8 cellular contexts compared by ENCODE assay signal in the genomic region with DNA sequence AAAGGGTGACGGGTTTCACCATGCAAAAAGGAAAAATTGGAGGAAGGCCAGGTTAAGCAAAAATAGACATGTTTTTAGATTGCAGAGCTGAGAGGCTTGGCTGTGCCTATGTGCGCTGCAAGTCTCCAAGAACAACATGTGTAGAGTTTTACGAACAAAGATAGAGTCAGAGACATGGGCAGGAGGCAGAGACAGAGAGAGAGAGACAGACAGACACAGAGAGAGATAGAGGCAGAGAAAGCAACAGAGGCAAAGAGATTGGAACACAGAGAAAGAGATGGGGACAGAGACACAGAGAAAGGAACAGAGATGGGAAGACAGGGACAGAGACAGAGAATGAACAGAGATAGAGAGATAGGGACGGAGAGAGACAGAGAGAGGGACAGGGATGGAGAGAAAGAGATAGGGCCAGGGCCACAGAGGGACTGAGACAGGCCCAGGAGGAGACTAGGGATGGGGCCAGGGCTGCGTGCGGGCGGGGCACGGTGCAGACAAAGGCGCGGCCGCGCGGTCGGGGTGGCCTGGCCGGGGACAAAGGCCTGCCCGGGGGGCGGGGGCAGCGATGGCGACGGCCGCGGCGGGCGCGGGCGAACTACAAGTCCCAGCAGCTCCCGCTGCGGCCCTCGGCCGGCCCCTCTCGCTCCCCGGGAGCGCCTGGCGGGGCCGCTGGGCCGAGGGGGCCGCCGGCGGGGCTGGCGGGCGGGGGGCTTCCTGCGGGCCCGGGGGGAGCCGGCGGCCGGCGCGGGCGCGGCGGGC. TPM values are rescaled to one million over a fixed set of nuclear protein-coding genes. Genes with fewer than 3 reads are reported as not detected.
DNase-seq lines count a peak whose midpoint lies in the region; ATAC-seq and TF ChIP-seq lines count a peak whose summit lies in the region.

A gene (plus strand): TSS at position 633 of the 756 bp plus-strand sequence. CDS start 3,140 bp downstream, outside the sequence.

- H3K4me1 Mint-ChIP-seq in activated naive CD8-positive, alpha-beta T cell treated with anti-CD3 and anti-CD28 coated beads for 36 hours = peaks cover 10% of the 10 kb centered on the region
- peaks cover 23% of the 10 kb centered on the region for H3K4me1 Mint-ChIP-seq in neural crest cell

- ATAC-seq in GM18498 (IDR thresholded peaks at IDR 0.05; ENCODE audit: unreplicated experiment) = peak; percentile 56

- no peak for DNase-seq in AG09309 (ENCODE audit: low read depth)
- peak; percentile 8 for DNase-seq in NCI-H748 treated with DMSO at 0.1 percent for 48 hours (lab: John Stamatoyannopoulos, UW)
- peak; percentile 70 for DNase-seq in activated naive CD8-positive, alpha-beta T cell treated with anti-CD3 and anti-CD28 coated beads for 36 hours
- peak; percentile 77 for DNase-seq in glomerular visceral epithelial cell (ENCODE audit: extremely low spot score)
- peak; percentile 71 for DNase-seq in neural crest cell (ENCODE audit: low read depth, low spot score)
- peak; percentile 61 to 70 for DNase-seq in uterus
- no peak for DNase-seq in cerebellar nuclear complex (lab: John Stamatoyannopoulos, UW)

- H3K4me3 ChIP-seq in AG09309 (ENCODE audit: control insufficient read depth, low read depth, low read length) (peak within 1 kb of the TSS; percentile 83), uterus (peak within 1 kb of the TSS; percentile 66 to 70)

- peaks cover 4% of the 10 kb centered on the region for H3K36me3 Mint-ChIP-seq in activated naive CD8-positive, alpha-beta T cell treated with anti-CD3 and anti-CD28 coated beads for 36 hours
- H3K36me3 Mint-ChIP-seq in neural crest cell (ENCODE audit: low read depth) = peaks cover 4% of the 10 kb centered on the region

- TF ChIP-seq POLR2A in uterus (IDR thresholded peaks at IDR 0.05) = no peak

- TF ChIP-seq CTCF in AG09309 (IDR thresholded peaks at IDR 0.05; ENCODE audit: control insufficient read depth, insufficient read depth, low read depth, low read length, missing control alignments) (no peak), neural crest cell (conservative IDR thresholded peaks at IDR 0.05) (no peak), uterus (IDR thresholded peaks at IDR 0.05) (no peak)

- H3K27me3 ChIP-seq in uterus = no peaks in the 10 kb centered on the region

- H3K9me3 ChIP-seq in uterus = no peaks in the 10 kb centered on the region

- H3K27ac ChIP-seq in uterus = peak within 1 kb of the TSS; percentile 84 to 94

- H3K9me3 Mint-ChIP-seq in activated naive CD8-positive, alpha-beta T cell treated with anti-CD3 and anti-CD28 coated beads for 36 hours = no peaks in the 10 kb centered on the region
- no peaks in the 10 kb centered on the region for H3K9me3 Mint-ChIP-seq in neural crest cell

- peaks cover 3% of the 10 kb centered on the region for H3K27me3 Mint-ChIP-seq in activated naive CD8-positive, alpha-beta T cell treated with anti-CD3 and anti-CD28 coated beads for 36 hours
- H3K27me3 Mint-ChIP-seq in neural crest cell (ENCODE audit: low read depth) = no peaks in the 10 kb centered on the region

- intact Hi-C loops in uterus (cut with DNase I; ENCODE audit: low total_unique reads) = no loop called here

- H3K4me1 ChIP-seq in uterus = no peaks in the 10 kb centered on the region

- H3K4me3 Mint-ChIP-seq in activated naive CD8-positive, alpha-beta T cell treated with anti-CD3 and anti-CD28 coated beads for 36 hours = peak within 1 kb of the TSS; percentile 85
- H3K4me3 Mint-ChIP-seq in neural crest cell = peak within 1 kb of the TSS; percentile 92

- no peaks in the 10 kb centered on the region for H3K36me3 ChIP-seq in uterus

- peak within 1 kb of the TSS; percentile 74 for H3K27ac Mint-ChIP-seq in activated naive CD8-positive, alpha-beta T cell treated with anti-CD3 and anti-CD28 coated beads for 36 hours
- H3K27ac Mint-ChIP-seq in neural crest cell (ENCODE audit: unreplicated experiment) = peak within 1 kb of the TSS; percentile 96

RNA-seq across cellular contexts. Expression of the gene that starts here (rescaled TPM):
- 1 to 10 TPM; 6.5 to 7.3 TPM for total RNA-seq in activated naive CD8-positive, alpha-beta T cell treated with anti-CD3 and anti-CD28 coated beads for 36 hours
- total RNA-seq in neural crest cell (75.6 and 76.2 TPM in 2 replicates), uterus (10 to 100 TPM; 19.1 to 69.1 (median 33.8) TPM)

Comparison
In these comparisons a context has a peak if more than half of its experiments do, and no peak if none do; other contexts are left out.
1. DNase-seq: peak in NCI-H748 treated with DMSO at 0.1 percent for 48 hours (single experiment), activated naive CD8-positive, alpha-beta T cell treated with anti-CD3 and anti-CD28 coated beads for 36 hours (single experiment), glomerular visceral epithelial cell (single experiment), neural crest cell (single experiment) and uterus (2 of 2); none in AG09309 (single experiment) and cerebellar nuclear complex (0 of 2).